Comparison of ENCODE assay signal across 16 cellular contexts in genomic region chrX:110402091-110402854, GRCh38. TPM values are rescaled to one million over a fixed set of nuclear protein-coding genes. Genes with fewer than 3 reads are reported as not detected.
DNase-seq lines count a peak whose midpoint lies in the region; ATAC-seq and TF ChIP-seq lines count a peak whose summit lies in the region.
"Had no signal": no experiment of that assay in that cellular context is flagged by ENCODE, and none has a peak within 500 bp of the region (broad histone marks: within the 10 kb centered on the region; RNA-seq: fewer than 3 reads in every experiment).

No MANE protein-coding gene starts in this region.

- peaks cover 9% of the 10 kb centered on the region for H3K27me3 Mint-ChIP-seq in stimulated activated memory B cell treated with anti-CD40 and anti-IgM and Interleukin-4, amounts not matched to agents 10 μg/mL and 1 μg/mL and 100 μg/mL, for 72 hours
- H3K27me3 Mint-ChIP-seq: activated naive CD8-positive, alpha-beta T cell treated with anti-CD3 and anti-CD28 coated beads, Interleukin-2, amount 50 U/mL, for 24 hours had no signal

- no peaks in the 10 kb centered on the region for H3K9me3 ChIP-seq in lower lobe of right lung
- H3K9me3 ChIP-seq: BLaER1 treated with 17β-estradiol and CSF1 and Interleukin-3, amounts not matched to agents 10 nM and 100 nM; esophagus squamous epithelium had no signal

- H3K27ac Mint-ChIP-seq in stimulated activated memory B cell treated with anti-CD40 and anti-IgM and Interleukin-4, amounts not matched to agents 10 μg/mL and 1 μg/mL and 100 μg/mL, for 72 hours = no peak overlapping the region
- H3K27ac Mint-ChIP-seq: activated naive CD8-positive, alpha-beta T cell treated with anti-CD3 and anti-CD28 coated beads, Interleukin-2, amount 50 U/mL, for 24 hours; stimulated activated naive B cell treated with anti-CD40 and anti-IgM and Interleukin-4, amounts not matched to agents 10 μg/mL and 1 μg/mL and 100 μg/mL, for 72 hours had no signal

- no peak overlapping the region for H3K4me3 Mint-ChIP-seq in stimulated activated memory B cell treated with anti-CD40 and anti-IgM and Interleukin-4, amounts not matched to agents 10 μg/mL and 1 μg/mL and 100 μg/mL, for 72 hours
- H3K4me3 Mint-ChIP-seq: activated naive CD8-positive, alpha-beta T cell treated with anti-CD3 and anti-CD28 coated beads, Interleukin-2, amount 50 U/mL, for 24 hours; mesothelial cell of epicardium; stimulated activated naive B cell treated with anti-CD40 and anti-IgM and Interleukin-4, amounts not matched to agents 10 μg/mL and 1 μg/mL and 100 μg/mL, for 72 hours had no signal

- H3K4me1 ChIP-seq in lower lobe of right lung = no peaks in the 10 kb centered on the region
- H3K4me1 ChIP-seq: BLaER1 treated with 17β-estradiol and CSF1 and Interleukin-3, amounts not matched to agents 10 nM and 100 nM had no signal

- peak; percentile 31 to 37 for ATAC-seq in lower lobe of right lung
- no peak for ATAC-seq in HG02759 (IDR thresholded peaks at IDR 0.05; ENCODE audit: unreplicated experiment)
- no peak for ATAC-seq in stimulated activated memory B cell treated with anti-CD40 and anti-IgM and Interleukin-4, amounts not matched to agents 10 μg/mL and 1 μg/mL and 100 μg/mL, for 72 hours
- no peak for ATAC-seq in HG03439 (IDR thresholded peaks at IDR 0.05; ENCODE audit: unreplicated experiment)
- ATAC-seq: activated naive CD8-positive, alpha-beta T cell treated with anti-CD3 and anti-CD28 coated beads, Interleukin-2, amount 50 U/mL, for 24 hours had no signal

- H3K9me3 Mint-ChIP-seq in stimulated activated memory B cell treated with anti-CD40 and anti-IgM and Interleukin-4, amounts not matched to agents 10 μg/mL and 1 μg/mL and 100 μg/mL, for 72 hours = no peaks in the 10 kb centered on the region
- H3K9me3 Mint-ChIP-seq: activated naive CD8-positive, alpha-beta T cell treated with anti-CD3 and anti-CD28 coated beads, Interleukin-2, amount 50 U/mL, for 24 hours; mesothelial cell of epicardium; stimulated activated naive B cell treated with anti-CD40 and anti-IgM and Interleukin-4, amounts not matched to agents 10 μg/mL and 1 μg/mL and 100 μg/mL, for 72 hours had no signal

- H3K36me3 Mint-ChIP-seq in stimulated activated memory B cell treated with anti-CD40 and anti-IgM and Interleukin-4, amounts not matched to agents 10 μg/mL and 1 μg/mL and 100 μg/mL, for 72 hours = no peaks in the 10 kb centered on the region
- H3K36me3 Mint-ChIP-seq: mesothelial cell of epicardium; stimulated activated naive B cell treated with anti-CD40 and anti-IgM and Interleukin-4, amounts not matched to agents 10 μg/mL and 1 μg/mL and 100 μg/mL, for 72 hours had no signal

- in situ Hi-C loops in G401 (cut with HindIII; ENCODE audit: low sequenced_read_pairs) = no loop called here

- no peak for TF ChIP-seq CTCF in lower lobe of right lung (IDR thresholded peaks at IDR 0.05)

- no peak overlapping the region for H3K4me3 ChIP-seq in lower lobe of right lung
- H3K4me3 ChIP-seq: BLaER1 treated with 17β-estradiol and CSF1 and Interleukin-3, amounts not matched to agents 10 nM and 100 nM; esophagus squamous epithelium had no signal

- H3K27ac ChIP-seq in epithelial cell of prostate (peak overlapping the region; percentile 83), lower lobe of right lung (no peak overlapping the region)
- H3K27ac ChIP-seq: BLaER1 treated with 17β-estradiol and CSF1 and Interleukin-3, amounts not matched to agents 10 nM and 100 nM had no signal

- intact Hi-C loops in lower lobe of right lung (cut with DNase I) = no loop called here

- DNase-seq in AG08396 (ENCODE audit: low spot score) (peak; percentile 58), M059J (ENCODE audit: low read depth) (peak; percentile 85), epithelial cell of prostate (ENCODE audit: low read depth, low spot score) (no peak), lower lobe of right lung (no peak), G401 (ENCODE audit: low spot score) (no peak)
- DNase-seq: activated CD4-positive, alpha-beta T cell treated with anti-CD3 and anti-CD28 coated beads, Interleukin-2, amount 50 U/mL, for 1 hour; activated naive CD8-positive, alpha-beta T cell treated with anti-CD3 and anti-CD28 coated beads, Interleukin-2, amount 50 U/mL, for 24 hours; esophagus squamous epithelium; NCI-H1930; SIG-M5; stimulated activated naive B cell treated with anti-CD40 and anti-IgM and Interleukin-4, amounts not matched to agents 10 μg/mL and 1 μg/mL and 100 μg/mL, for 72 hours had no signal

- H3K4me1 Mint-ChIP-seq in stimulated activated memory B cell treated with anti-CD40 and anti-IgM and Interleukin-4, amounts not matched to agents 10 μg/mL and 1 μg/mL and 100 μg/mL, for 72 hours = no peaks in the 10 kb centered on the region
- H3K4me1 Mint-ChIP-seq: stimulated activated naive B cell treated with anti-CD40 and anti-IgM and Interleukin-4, amounts not matched to agents 10 μg/mL and 1 μg/mL and 100 μg/mL, for 72 hours had no signal

- no peaks in the 10 kb centered on the region for H3K36me3 ChIP-seq in lower lobe of right lung
- H3K36me3 ChIP-seq: BLaER1 treated with 17β-estradiol and CSF1 and Interleukin-3, amounts not matched to agents 10 nM and 100 nM; esophagus squamous epithelium had no signal

- no peaks in the 10 kb centered on the region for H3K27me3 ChIP-seq in lower lobe of right lung (ENCODE audit: low read depth)
- H3K27me3 ChIP-seq: esophagus squamous epithelium had no signal

RNA-seq across cellular contexts. Expression of gene RTL9, which starts 43.6 kb away (rescaled TPM):
- total RNA-seq in M059J (2014; rRNA removed; shearing (Covaris generic)) = 0.02 and 0.12 TPM in 2 replicates
- total RNA-seq in lower lobe of right lung = not detected
- 0.06 TPM in 1 of 2 replicates, not detected in the other for total RNA-seq in G401 (2014; rRNA removed; shearing (Covaris generic))
- total RNA-seq: esophagus squamous epithelium had no signal

Comparison
In these comparisons a context has a peak if more than half of its experiments do, and no peak if none do; other contexts are left out.
1. DNase-seq: peak in AG08396 (single experiment) and M059J (single experiment); none in epithelial cell of prostate (single experiment), lower lobe of right lung (single experiment) and G401 (single experiment).
2. ATAC-seq: peak in lower lobe of right lung (2 of 2); none in HG02759 (single experiment), stimulated activated memory B cell treated with anti-CD40 and anti-IgM and Interleukin-4, amounts not matched to agents 10 μg/mL and 1 μg/mL and 100 μg/mL, for 72 hours (single experiment) and HG03439 (single experiment).